In genomic region chr3:173098959-173099358, GRCh38 we compare ENCODE assay signal across 11 cellular contexts. TPM values are rescaled to one million over a fixed set of nuclear protein-coding genes. Genes with fewer than 3 reads are reported as not detected.
"Had no signal": no experiment of that assay in that cellular context is flagged by ENCODE, and none has a peak within 500 bp of the region (broad histone marks: within the 10 kb centered on the region; RNA-seq: fewer than 3 reads in every experiment).

No MANE protein-coding gene starts in this region.

- ATAC-seq: GM23338 had no signal

- FAIRE-seq: H1, H54, HTR-8/SVneo had no signal

- H3K4me2 ChIP-seq: GM23338 had no signal

- DNase-seq: H9, HCEC 1CT, HFFc6, Kasumi-1, KG1 had no signal

- H3K4me3 ChIP-seq: GM23338 had no signal

RNA-seq across cellular contexts. Expression of gene SPATA16, which starts 42.1 kb away (rescaled TPM):
- total RNA-seq: GM23338, H9, HFFc6, HT-29 had no signal
- polyA plus RNA-seq: GM23338, IgD-negative memory B cell had no signal
